Comparison of ENCODE assay signal across 10 cellular contexts in genomic region chr4:139299536-139299935, GRCh38. TPM values are rescaled to one million over a fixed set of nuclear protein-coding genes. Genes with fewer than 3 reads are reported as not detected.
DNase-seq lines count a peak whose midpoint lies in the region; ATAC-seq and TF ChIP-seq lines count a peak whose summit lies in the region.
"Had no signal": no experiment of that assay in that cellular context is flagged by ENCODE, and none has a peak within 500 bp of the region (broad histone marks: within the 10 kb centered on the region; RNA-seq: fewer than 3 reads in every experiment).

No MANE protein-coding gene starts in this region.

- no peaks in the 10 kb centered on the region for H3K27me3 ChIP-seq in CD4-positive, CD25-positive, alpha-beta regulatory T cell (ENCODE audit: control insufficient read depth, insufficient read depth, low read length)
- H3K27me3 ChIP-seq in HUES48 (ENCODE audit: control insufficient read depth, insufficient read depth, low read length) (no peaks in the 10 kb centered on the region), ascending aorta (no peaks in the 10 kb centered on the region), mucosa of rectum (ENCODE audit: control insufficient read depth in 2 of 2, insufficient read depth in 2 of 2, low read length in 2 of 2) (no peaks in the 10 kb centered on the region)

- peaks cover 43% of the 10 kb centered on the region for H3K4me1 ChIP-seq in CD4-positive, CD25-positive, alpha-beta regulatory T cell (ENCODE audit: control insufficient read depth, insufficient read depth, low read length, poor library complexity, severe bottlenecking)
- H3K4me1 ChIP-seq in HUES48 (ENCODE audit: control insufficient read depth, insufficient read depth, low read length): peaks cover 12% of the 10 kb centered on the region
- peaks cover 3 to 37% of the 10 kb centered on the region in 2 donors for H3K4me1 ChIP-seq in ascending aorta
- peaks cover 17 to 27% of the 10 kb centered on the region in 2 donors for H3K4me1 ChIP-seq in mucosa of rectum (ENCODE audit: control insufficient read depth in 2 of 2, insufficient read depth in 2 of 2, low read length in 2 of 2)

- peaks cover 24 to 71% (median 43%) of the 10 kb centered on the region in 4 donors for H3K4me1 Mint-ChIP-seq in CD4-positive, CD25-positive, alpha-beta regulatory T cell

- no peak for TF ChIP-seq CTCF in ascending aorta (IDR thresholded peaks at IDR 0.05)

- H3K4me3 ChIP-seq in CD4-positive, CD25-positive, alpha-beta regulatory T cell (ENCODE audit: low read depth, low read length): peak overlapping the region; percentile 96
- H3K4me3 ChIP-seq in HUES48 (ENCODE audit: low read depth, low read length): peak overlapping the region; percentile 81
- peak overlapping the region; percentile 78 to 99 for H3K4me3 ChIP-seq in ascending aorta
- H3K4me3 ChIP-seq in mucosa of rectum (ENCODE audit: low read length in 2 of 2): peak overlapping the region in 1 of 2 donors; percentile 99

- ATAC-seq in CD4-positive, CD25-positive, alpha-beta regulatory T cell (ENCODE audit: low read depth in 2 of 2): no peak
- ATAC-seq in HG03039 (IDR thresholded peaks at IDR 0.05; ENCODE audit: unreplicated experiment) (no peak), GM19463 (IDR thresholded peaks at IDR 0.05; ENCODE audit: unreplicated experiment) (no peak)
- ATAC-seq: naive thymus-derived CD8-positive, alpha-beta T cell had no signal

- intact Hi-C loops in ascending aorta (cut with DNase I): no loop called here

- H3K4me3 Mint-ChIP-seq in CD4-positive, CD25-positive, alpha-beta regulatory T cell: peak overlapping the region; percentile 97 to 100 (median 98)

- H3K9ac ChIP-seq in HUES48 (ENCODE audit: low read depth, low read length) (no peak overlapping the region), mucosa of rectum (ENCODE audit: low read depth in 1 of 2, low read length in 2 of 2) (peak overlapping the region; percentile 92 to 96)

- H3K27ac Mint-ChIP-seq in CD4-positive, CD25-positive, alpha-beta regulatory T cell: peak overlapping the region in 2 of 3 donors; percentile 99

- DNase-seq in CD4-positive, CD25-positive, alpha-beta regulatory T cell: no peak
- DNase-seq in ascending aorta (ENCODE audit: low spot score in 2 of 2): no peak
- no peak for DNase-seq in KG1 (lab: John Stamatoyannopoulos, UW)
- no peak for DNase-seq in iPS-NIHi7 (ENCODE audit: extremely low spot score)
- DNase-seq: naive thymus-derived CD8-positive, alpha-beta T cell; NCI-H524 treated with DMSO at 0.1 percent for 48 hours had no signal

- H3K9me3 Mint-ChIP-seq in CD4-positive, CD25-positive, alpha-beta regulatory T cell: peaks cover 0 to 2% (median 0%) of the 10 kb centered on the region in 7 donors
- H3K9me3 Mint-ChIP-seq: naive thymus-derived CD8-positive, alpha-beta T cell had no signal

- peaks cover 7% of the 10 kb centered on the region for H3K27me3 Mint-ChIP-seq in CD4-positive, CD25-positive, alpha-beta regulatory T cell
- H3K27me3 Mint-ChIP-seq: naive thymus-derived CD8-positive, alpha-beta T cell had no signal

- no peaks in the 10 kb centered on the region for H3K9me3 ChIP-seq in CD4-positive, CD25-positive, alpha-beta regulatory T cell (ENCODE audit: control insufficient read depth in 2 of 2, low read length in 2 of 2)
- H3K9me3 ChIP-seq in HUES48 (ENCODE audit: control insufficient read depth, insufficient read depth, low read length): 0 out of 2 replicates have a peak, but pooled peaks cover 3% of the 10 kb centered on the region
- H3K9me3 ChIP-seq in ascending aorta: no peaks in the 10 kb centered on the region
- H3K9me3 ChIP-seq in mucosa of rectum (ENCODE audit: control insufficient read depth in 2 of 2, low read length in 2 of 2): no peaks in the 10 kb centered on the region

- no peaks in the 10 kb centered on the region for H3K36me3 ChIP-seq in CD4-positive, CD25-positive, alpha-beta regulatory T cell (ENCODE audit: control insufficient read depth, insufficient read depth, low read length)
- peaks cover 4% of the 10 kb centered on the region; the same call in 1 of the 2 replicates for H3K36me3 ChIP-seq in HUES48 (ENCODE audit: control insufficient read depth, insufficient read depth, low read length)
- no peaks in the 10 kb centered on the region for H3K36me3 ChIP-seq in ascending aorta
- H3K36me3 ChIP-seq in mucosa of rectum (ENCODE audit: control insufficient read depth in 2 of 2, insufficient read depth in 2 of 2, low read length in 2 of 2): no peaks in the 10 kb centered on the region

- H3K27ac ChIP-seq in CD4-positive, CD25-positive, alpha-beta regulatory T cell (ENCODE audit: insufficient read depth, low read length, poor library complexity, severe bottlenecking): no peak overlapping the region
- H3K27ac ChIP-seq in HUES48 (ENCODE audit: low read depth, low read length) (no peak overlapping the region), ascending aorta (peak overlapping the region; percentile 54 to 92), mucosa of rectum (ENCODE audit: low read depth in 2 of 2, low read length in 2 of 2) (no peak overlapping the region)

- peaks cover 8% of the 10 kb centered on the region for H3K36me3 Mint-ChIP-seq in CD4-positive, CD25-positive, alpha-beta regulatory T cell

RNA-seq across cellular contexts. Expression of gene NAA15, which starts 1.8 kb away (rescaled TPM):
- total RNA-seq in CD4-positive, CD25-positive, alpha-beta regulatory T cell: 48.8 TPM
- polyA plus RNA-seq in CD4-positive, CD25-positive, alpha-beta regulatory T cell: 10 to 100 TPM; 32.5 to 46.8 (median 35.1) TPM
- total RNA-seq in ascending aorta: 6.4 TPM

RNA-seq across cellular contexts. Expression of gene NDUFC1, which starts 2.7 kb away (rescaled TPM):
- total RNA-seq in CD4-positive, CD25-positive, alpha-beta regulatory T cell: 23.2 TPM
- polyA plus RNA-seq in CD4-positive, CD25-positive, alpha-beta regulatory T cell: 100 to 1,000 TPM; 174 to 207 (median 191) TPM
- 10.7 TPM for total RNA-seq in ascending aorta

RNA-seq across cellular contexts. Expression of gene MGARP, which starts 19.5 kb away (rescaled TPM):
- total RNA-seq in CD4-positive, CD25-positive, alpha-beta regulatory T cell: 0.49 TPM
- under 1 TPM in 3 of 4 donors, not detected in 1; 0.18 to 0.37 (median 0.37) TPM for polyA plus RNA-seq in CD4-positive, CD25-positive, alpha-beta regulatory T cell
- 2.8 TPM for total RNA-seq in ascending aorta

Comparison
In these comparisons a context has a peak if more than half of its experiments do, and no peak if none do; other contexts are left out.
1. H3K27ac ChIP-seq: peak in ascending aorta (2 of 2); none in CD4-positive, CD25-positive, alpha-beta regulatory T cell (single experiment), HUES48 (single experiment) and mucosa of rectum (0 of 2).